26 cellular contexts compared by ENCODE assay signal in the genomic region with DNA sequence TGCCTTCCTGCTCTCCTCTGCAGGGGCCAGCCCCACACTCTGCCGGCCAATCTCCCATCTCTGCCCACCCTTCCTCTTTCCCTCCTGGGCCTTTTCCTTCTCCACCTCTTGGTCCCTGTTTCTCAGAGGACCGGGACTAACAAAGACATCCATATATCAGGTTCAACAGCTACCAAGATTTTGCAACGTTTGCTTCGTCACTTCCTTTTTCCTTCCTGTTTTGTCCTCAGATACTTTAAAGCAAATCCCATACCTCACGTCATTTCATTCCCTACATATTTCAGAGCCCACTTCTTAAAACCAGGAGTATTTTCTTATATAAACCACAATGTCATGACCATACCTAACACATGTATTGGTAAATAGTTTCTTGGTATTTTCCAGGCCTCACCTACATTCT. TPM values are rescaled to one million over a fixed set of nuclear protein-coding genes. Genes with fewer than 3 reads are reported as not detected.
DNase-seq lines count a peak whose midpoint lies in the region; ATAC-seq, FAIRE-seq and TF ChIP-seq lines count a peak whose summit lies in the region.
"Had no signal": no experiment of that assay in that cellular context is flagged by ENCODE, and none has a peak within 500 bp of the region (broad histone marks: within the 10 kb centered on the region; RNA-seq: fewer than 3 reads in every experiment).

No MANE protein-coding gene starts in this region.

- H3K27me3 ChIP-seq in endothelial cell of umbilical vein (ENCODE audit: control insufficient read depth in 2 of 2, insufficient read depth in 2 of 2, low read length in 2 of 2): no peaks in the 10 kb centered on the region
- no peaks in the 10 kb centered on the region for H3K27me3 ChIP-seq in lower lobe of right lung (ENCODE audit: low read depth)
- H3K27me3 ChIP-seq: heart right ventricle, SJSA1, stomach, upper lobe of left lung had no signal

- peak; percentile 12 for DNase-seq in activated effector memory CD4-positive, alpha-beta T cell treated with anti-CD3 and anti-CD28 coated beads, Interleukin-2, amount 50 U/mL, for 16 hours
- DNase-seq in activated effector memory CD4-positive, alpha-beta T cell treated with Interleukin-2 at 50 U/mL for 16 hours: no peak
- no peak for DNase-seq in OCI-LY7 (ENCODE audit: low spot score)
- DNase-seq in endothelial cell of umbilical vein (ENCODE audit: low read depth, low spot score): peak; percentile 61
- DNase-seq in lower lobe of right lung: no peak
- no peak for DNase-seq in GM19239 (ENCODE audit: insufficient read length, low spot score)
- DNase-seq in COR-L47 (lab: John Stamatoyannopoulos, UW): no peak
- DNase-seq: activated CD4-positive, alpha-beta memory T cell treated with anti-CD3 and anti-CD28 coated beads for 36 hours; activated naive CD4-positive, alpha-beta T cell treated with Interleukin-2 at 50 U/mL for 16 hours; anterior cingulate cortex; DMS53; effector memory CD8-positive, alpha-beta T cell; heart right ventricle; naive thymus-derived CD4-positive, alpha-beta T cell; NCI-H1417 treated with DMSO at 0.1 percent for 48 hours; PC-9; stimulated activated CD4-positive, alpha-beta T cell treated with anti-CD3 and anti-CD28 coated beads, Interleukin-2, amount 100 ng/mL, for 48 hours; stomach had no signal

- no peaks in the 10 kb centered on the region for H3K79me2 ChIP-seq in OCI-LY7 (ENCODE audit: insufficient read depth, low read depth, low read length)
- H3K79me2 ChIP-seq in endothelial cell of umbilical vein (ENCODE audit: control insufficient read depth, insufficient read depth, low read length): no peaks in the 10 kb centered on the region

- no TSS peak for BruUV-seq in OCI-LY7 (replicated peaks; lab: Mats Ljungman, UMichigan)
- BruUV-seq in endothelial cell of umbilical vein (replicated peaks; lab: Mats Ljungman, UMichigan): no TSS peak

- H3K4me3 ChIP-seq in OCI-LY7 (ENCODE audit: low read depth, low read length, poor library complexity, severe bottlenecking) (no peak overlapping the region), endothelial cell of umbilical vein (replicated peaks in 1 of 3; ENCODE audit: insufficient read depth in 1 of 3, low read depth in 1 of 3, low read length in 3 of 3) (no peak overlapping the region), lower lobe of right lung (no peak overlapping the region)
- H3K4me3 ChIP-seq: heart right ventricle, PC-9, SJSA1, skin epidermis, stomach, upper lobe of left lung had no signal

- H4K20me1 ChIP-seq in OCI-LY7 (ENCODE audit: insufficient read depth, low read length): no peaks in the 10 kb centered on the region
- no peaks in the 10 kb centered on the region for H4K20me1 ChIP-seq in endothelial cell of umbilical vein (replicated peaks; ENCODE audit: control insufficient read depth, extremely low read depth, insufficient read depth, low read length)

- H3K9me2 ChIP-seq in OCI-LY7 (ENCODE audit: insufficient read depth, low read length): no peaks in the 10 kb centered on the region

- peaks cover 13% of the 10 kb centered on the region for H3K4me1 ChIP-seq in OCI-LY7 (ENCODE audit: insufficient read depth, low read length, poor library complexity, severe bottlenecking)
- H3K4me1 ChIP-seq in endothelial cell of umbilical vein (ENCODE audit: control insufficient read depth, extremely low read depth, insufficient read depth, low read length): peaks cover 14% of the 10 kb centered on the region
- H3K4me1 ChIP-seq in lower lobe of right lung: no peaks in the 10 kb centered on the region
- H3K4me1 ChIP-seq: upper lobe of left lung had no signal

- CTCF ChIA-PET in OCI-LY7 (lab: Charles Lee; ENCODE audit: unreplicated experiment): no interaction called here
- CTCF ChIA-PET in endothelial cell of umbilical vein (lab: Charles Lee): interaction anchor here (1.0 to 3.4 kb wide), 5 partner anchors 12 to 47 kb away, joined by 3 to 17 read pairs (median 13); no protein-coding TSS in a partner anchor

- ATAC-seq in lower lobe of right lung (no peak), HG03039 (IDR thresholded peaks at IDR 0.05; ENCODE audit: unreplicated experiment) (no peak)
- ATAC-seq: effector memory CD8-positive, alpha-beta T cell; HCT116; heart right ventricle; naive thymus-derived CD4-positive, alpha-beta T cell; WTC11 had no signal

- H3K27ac ChIP-seq in OCI-LY7 (ENCODE audit: low read depth, low read length, poor library complexity, severe bottlenecking) (no peak overlapping the region), endothelial cell of umbilical vein (ENCODE audit: insufficient read depth, low read depth, low read length) (peak overlapping the region; percentile 73), lower lobe of right lung (no peak overlapping the region)
- H3K27ac ChIP-seq: C4-2B, PC-9, SJSA1, skin epidermis, stomach had no signal

- dilution Hi-C loops in endothelial cell of umbilical vein (cut with MboI; ENCODE audit: extremely low pct_ligation_motif_present, low sequenced_read_pairs): no loop called here

- no peak overlapping the region for H3K4me2 ChIP-seq in OCI-LY7 (ENCODE audit: low read length)
- H3K4me2 ChIP-seq in endothelial cell of umbilical vein (ENCODE audit: insufficient read depth, low read length): peak overlapping the region; percentile 33
- H3K4me2 ChIP-seq: PC-9 had no signal

- intact Hi-C loops in OCI-LY7 (cut with micrococcal nuclease; ENCODE audit: unreplicated experiment): no loop called here
- intact Hi-C loops in endothelial cell of umbilical vein (cut with micrococcal nuclease): no loop called here
- intact Hi-C loops in lower lobe of right lung (cut with DNase I): no loop called here

- H3K36me3 ChIP-seq in OCI-LY7 (ENCODE audit: insufficient read depth, low read length) (no peaks in the 10 kb centered on the region), endothelial cell of umbilical vein (ENCODE audit: control insufficient read depth in 2 of 2, extremely low read depth in 1 of 2, insufficient read depth in 2 of 2, low read length in 2 of 2) (no peaks in the 10 kb centered on the region), lower lobe of right lung (no peaks in the 10 kb centered on the region)
- H3K36me3 ChIP-seq: heart right ventricle, SJSA1, stomach, upper lobe of left lung had no signal

- H2AFZ ChIP-seq in OCI-LY7 (ENCODE audit: low read length): peak overlapping the region; percentile 48; the same call in 1 of the 2 replicates
- peak overlapping the region; percentile 76 for H2AFZ ChIP-seq in endothelial cell of umbilical vein (ENCODE audit: low read depth, low read length)
- H2AFZ ChIP-seq: PC-9 had no signal

- FAIRE-seq in endothelial cell of umbilical vein (lab: Jason Lieb, UNC) (peak; percentile 78), GM19239 (lab: Jason Lieb, UNC) (no peak)
- FAIRE-seq: A204.1 had no signal

- no peak for TF ChIP-seq POLR2A in endothelial cell of umbilical vein (IDR thresholded peaks at IDR 0.05; ENCODE audit: low read depth, low read length)

- H3K9me1 ChIP-seq in endothelial cell of umbilical vein (replicated peaks; ENCODE audit: control insufficient read depth, extremely low read depth, insufficient read depth, low read length): no peaks in the 10 kb centered on the region

- POLR2A ChIA-PET in OCI-LY7 (lab: Charles Lee): interaction anchor here (0.6 kb wide), 1 partner anchor 19 kb away, joined by 3 read pairs; no protein-coding TSS in a partner anchor
- POLR2A ChIA-PET in endothelial cell of umbilical vein (lab: Charles Lee): no interaction called here

- peak overlapping the region; percentile 45 for H3K9ac ChIP-seq in endothelial cell of umbilical vein (replicated peaks; ENCODE audit: extremely low read depth, insufficient read depth, low read length)

- H3K9me3 ChIP-seq in OCI-LY7 (ENCODE audit: low read length) (peaks cover 5% of the 10 kb centered on the region; the same call in 1 of the 2 replicates), endothelial cell of umbilical vein (replicated peaks; ENCODE audit: control insufficient read depth, insufficient read depth, low read length) (no peaks in the 10 kb centered on the region), lower lobe of right lung (no peaks in the 10 kb centered on the region)
- H3K9me3 ChIP-seq: heart right ventricle, stomach, upper lobe of left lung had no signal

- TF ChIP-seq CTCF in OCI-LY7 (conservative IDR thresholded peaks at IDR 0.05; ENCODE audit: low read length) (no peak), endothelial cell of umbilical vein (IDR thresholded peaks at IDR 0.05; ENCODE audit: extremely low read depth in 1 of 2, insufficient read depth in 1 of 2, low read depth in 1 of 2, low read length in 2 of 2) (no peak), lower lobe of right lung (IDR thresholded peaks at IDR 0.05) (no peak)

TF ChIP-seq in endothelial cell of umbilical vein, 7 proteins besides CTCF, POLR2A, EP300 and RAD21 (continues in another document):
- TF ChIP-seq FOS (IDR thresholded peaks at IDR 0.05; ENCODE audit: borderline replicate concordance, insufficient read depth, low read length): peak; percentile 14
- TF ChIP-seq, protein P1, sequence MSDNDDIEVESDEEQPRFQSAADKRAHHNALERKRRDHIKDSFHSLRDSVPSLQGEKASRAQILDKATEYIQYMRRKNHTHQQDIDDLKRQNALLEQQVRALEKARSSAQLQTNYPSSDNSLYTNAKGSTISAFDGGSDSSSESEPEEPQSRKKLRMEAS (IDR thresholded peaks at IDR 0.05; ENCODE audit: insufficient read depth, insufficient read length): no peak

RNA-seq across cellular contexts. Expression of gene USP10, which starts 7.3 kb away (rescaled TPM):
- total RNA-seq in OCI-LY7 (2014; rRNA removed; shearing (Covaris generic)): 65.9 and 69.8 TPM in 2 replicates
- total RNA-seq in OCI-LY7 (2022) (134 and 135 TPM in 2 replicates), endothelial cell of umbilical vein (97.4 and 115 TPM in 2 replicates), lower lobe of right lung (62.7 TPM)
- 84.0 and 92.5 TPM in 2 replicates for polyA plus RNA-seq in endothelial cell of umbilical vein
- polyA plus RNA-seq in endothelial cell of umbilical vein (2011; cell fraction: cytosol; rRNA removed): 59.6 and 70.6 TPM in 2 replicates
- polyA plus RNA-seq in endothelial cell of umbilical vein (2011; cell fraction: nucleus; rRNA removed): 98.5 and 113 TPM in 2 replicates
- polyA plus RNA-seq in endothelial cell of umbilical vein (2012): 73.0 and 104 TPM in 2 replicates
- 201 and 251 TPM in 2 replicates for polyA minus RNA-seq in endothelial cell of umbilical vein
- polyA minus RNA-seq in endothelial cell of umbilical vein (2011; cell fraction: cytosol; rRNA and poly(A)+ RNA removed): 75.2 TPM
- 80.8 and 98.1 TPM in 2 replicates for polyA minus RNA-seq in endothelial cell of umbilical vein (2011; cell fraction: nucleus; rRNA and poly(A)+ RNA removed)

RNA-seq across cellular contexts. Expression of gene KLHL36, which starts 44.1 kb away (rescaled TPM):
- total RNA-seq in OCI-LY7 (2014; rRNA removed; shearing (Covaris generic)): 50.1 and 58.9 TPM in 2 replicates
- total RNA-seq in OCI-LY7 (2022) (66.1 and 69.0 TPM in 2 replicates), endothelial cell of umbilical vein (33.3 and 38.8 TPM in 2 replicates), lower lobe of right lung (53.0 TPM)
- polyA plus RNA-seq in endothelial cell of umbilical vein: 31.3 and 36.4 TPM in 2 replicates
- 18.3 and 23.5 TPM in 2 replicates for polyA plus RNA-seq in endothelial cell of umbilical vein (2011; cell fraction: cytosol; rRNA removed)
- polyA plus RNA-seq in endothelial cell of umbilical vein (2011; cell fraction: nucleus; rRNA removed): 60.0 and 67.8 TPM in 2 replicates
- polyA plus RNA-seq in endothelial cell of umbilical vein (2012): 17.6 and 24.1 TPM in 2 replicates
- polyA minus RNA-seq in endothelial cell of umbilical vein: 44.8 and 47.5 TPM in 2 replicates
- 13.3 TPM for polyA minus RNA-seq in endothelial cell of umbilical vein (2011; cell fraction: cytosol; rRNA and poly(A)+ RNA removed)
- 28.2 and 33.0 TPM in 2 replicates for polyA minus RNA-seq in endothelial cell of umbilical vein (2011; cell fraction: nucleus; rRNA and poly(A)+ RNA removed)

Comparison
In these comparisons a context has a peak if more than half of its experiments do, and no peak if none do; other contexts are left out.
1. DNase-seq: peak in activated effector memory CD4-positive, alpha-beta T cell treated with anti-CD3 and anti-CD28 coated beads, Interleukin-2, amount 50 U/mL, for 16 hours (single experiment) and endothelial cell of umbilical vein (single experiment); none in activated effector memory CD4-positive, alpha-beta T cell treated with Interleukin-2 at 50 U/mL for 16 hours (single experiment), OCI-LY7 (single experiment), lower lobe of right lung (single experiment), GM19239 (single experiment) and COR-L47 (single experiment).